Comparison of ENCODE assay signal across 10 cellular contexts in the genomic region with DNA sequence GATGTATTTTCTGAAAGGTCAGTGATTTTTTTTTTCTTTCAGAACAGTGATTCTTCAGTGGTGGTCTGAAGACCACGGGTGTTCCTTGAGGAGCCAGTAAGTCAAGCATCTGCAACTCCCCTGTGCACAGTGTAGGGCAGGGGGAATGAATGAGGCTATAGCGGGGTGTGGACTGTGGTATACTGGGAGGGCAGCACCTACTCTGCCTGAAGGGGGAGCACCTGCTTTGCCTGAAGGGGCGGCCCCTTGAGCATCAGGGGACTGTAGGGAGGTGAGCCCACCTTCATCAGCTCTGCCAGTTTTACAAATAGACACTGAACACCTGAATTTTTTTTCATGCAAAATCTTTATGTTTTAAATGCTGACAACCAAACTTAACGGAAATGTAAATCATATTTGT.
DNase-seq lines count a peak whose midpoint lies in the region; ATAC-seq, FAIRE-seq and TF ChIP-seq lines count a peak whose summit lies in the region.
"Had no signal": no experiment of that assay in that cellular context is flagged by ENCODE, and none has a peak within 500 bp of the region (broad histone marks: within the 10 kb centered on the region; RNA-seq: fewer than 3 reads in every experiment).

No MANE protein-coding gene starts in this region.

- H3K27ac ChIP-seq in HepG2 (ENCODE audit: extremely low read length, insufficient read depth, low read length) (no peak overlapping the region), right lobe of liver (no peak overlapping the region), endodermal cell (ENCODE audit: low read depth, low read length) (no peak overlapping the region), gastroesophageal sphincter (no peak overlapping the region)

- POLR2A ChIA-PET in HepG2 (lab: Yijun Ruan, JAX) = no interaction called here

- no peaks in the 10 kb centered on the region for H3K9me3 Mint-ChIP-seq in endodermal cell

- H3K4me1 ChIP-seq in HepG2 (ENCODE audit: insufficient read depth, low read length) = no peaks in the 10 kb centered on the region
- peaks cover 0 to 4% (median 0%) of the 10 kb centered on the region in 4 donors for H3K4me1 ChIP-seq in right lobe of liver
- H3K4me1 ChIP-seq in endodermal cell (ENCODE audit: control insufficient read depth, insufficient read depth, low read length) = no peaks in the 10 kb centered on the region
- peaks cover 3 to 16% (median 12%) of the 10 kb centered on the region in 3 donors for H3K4me1 ChIP-seq in gastroesophageal sphincter

- TF ChIP-seq EP300 in HepG2 (IDR thresholded peaks at IDR 0.05; ENCODE audit: low read depth in 2 of 2, low read length in 2 of 2) (no peak), HepG2 (CRISPR knock-in tag; IDR thresholded peaks at IDR 0.05; ENCODE audit: borderline replicate concordance) (no peak), gastroesophageal sphincter (IDR thresholded peaks at IDR 0.05) (no peak)

- ATAC-seq in HepG2 (peak; percentile 84), right lobe of liver (no peak), gastroesophageal sphincter (no peak), HG03108 (IDR thresholded peaks at IDR 0.05; ENCODE audit: unreplicated experiment) (no peak)

- BruUV-seq in HepG2 (replicated peaks; lab: Mats Ljungman, UMichigan) = no TSS peak

- H3K9ac ChIP-seq in HepG2 (ENCODE audit: insufficient read depth, low read depth, low read length) = no peak overlapping the region
- no peak overlapping the region for H3K9ac ChIP-seq in endodermal cell (ENCODE audit: extremely low read depth, low read length, poor library complexity, severe bottlenecking)

- WGBS in HepG2 (ENCODE audit: low lambda C conversion rate) = 26% methylated on average over 4 of the region's 4 CpGs
- whole genome bisulfite sequencing in right lobe of liver (ENCODE audit: insufficient coverage, low coverage, low lambda C conversion rate, missing lambda C conversion rate) = 62% methylated on average over 4 of the region's 4 CpGs
- 89 to 93% methylated on average over 3 to 4 of the region's 4 CpGs for WGBS in endodermal cell (ENCODE audit: insufficient coverage in 1 of 2, insufficient read length in 1 of 2), 2 experiments
- WGBS in gastroesophageal sphincter (ENCODE audit: low coverage in 1 of 2), 2 donors = 59 to 78% methylated on average over 1 to 3 of the region's 4 CpGs

- H3K36me3 Mint-ChIP-seq in endodermal cell (ENCODE audit: low read depth) = no peaks in the 10 kb centered on the region

- intact Hi-C loops in HepG2 (cut with micrococcal nuclease; ENCODE audit: unreplicated experiment) = no loop called here
- intact Hi-C loops in right lobe of liver (cut with DNase I) = no loop called here

- no peak overlapping the region for H2AFZ ChIP-seq in HepG2 (ENCODE audit: low read length)

- H3K27me3 ChIP-seq in HepG2 (ENCODE audit: control insufficient read depth in 1 of 2, insufficient read depth in 2 of 2, low read length in 2 of 2) (peaks cover 0 to 3% of the 10 kb centered on the region in 2 experiments; a peak in 2 of 5 replicates), right lobe of liver (no peaks in the 10 kb centered on the region), endodermal cell (ENCODE audit: control insufficient read depth, insufficient read depth, low read length, poor library complexity, severe bottlenecking) (no peaks in the 10 kb centered on the region), gastroesophageal sphincter (no peaks in the 10 kb centered on the region)

- H3K4me2 ChIP-seq in HepG2 (ENCODE audit: low read depth, low read length) = no peak overlapping the region

- FAIRE-seq in HepG2 (lab: Jason Lieb, UNC) = no peak

- TF ChIP-seq POLR2A in HepG2 (IDR thresholded peaks at IDR 0.05; ENCODE audit: insufficient read depth in 1 of 2, low read depth in 2 of 2, low read length in 2 of 2) (no peak), right lobe of liver (IDR thresholded peaks at IDR 0.05) (no peak), NB4 (IDR thresholded peaks at IDR 0.05; ENCODE audit: extremely low read depth, insufficient read length) (no peak), gastroesophageal sphincter (IDR thresholded peaks at IDR 0.05) (no peak)

- in situ Hi-C loops in HepG2 (cut with HindIII; ENCODE audit: extremely low pct_ligation_motif_present, low pct_unique_long_range_greater_than_20kb) = no loop called here

- H3K9me3 ChIP-seq in HepG2 (ENCODE audit: low read length) (no peaks in the 10 kb centered on the region), right lobe of liver (no peaks in the 10 kb centered on the region), endodermal cell (ENCODE audit: control insufficient read depth, low read length) (no peaks in the 10 kb centered on the region), gastroesophageal sphincter (no peaks in the 10 kb centered on the region)

- no peak overlapping the region for H3K27ac Mint-ChIP-seq in endodermal cell

- H3K27me3 Mint-ChIP-seq in endodermal cell (ENCODE audit: insufficient read depth) = no peaks in the 10 kb centered on the region

- no peaks in the 10 kb centered on the region for H3K79me2 ChIP-seq in HepG2 (ENCODE audit: insufficient read depth, low read length)

- H3K4me3 ChIP-seq in HepG2 (replicated peaks in 1 of 3; ENCODE audit: insufficient read depth in 1 of 3, low read depth in 2 of 3, low read length in 3 of 3) (no peak overlapping the region), right lobe of liver (no peak overlapping the region), NB4 (ENCODE audit: low read depth, low read length) (no peak overlapping the region), endodermal cell (ENCODE audit: low read length) (no peak overlapping the region), gastroesophageal sphincter (no peak overlapping the region)

- H3K4me1 Mint-ChIP-seq in endodermal cell = peaks cover 27% of the 10 kb centered on the region

- no peaks in the 10 kb centered on the region for H4K20me1 ChIP-seq in HepG2 (ENCODE audit: insufficient read depth, low read length)

- TF ChIP-seq CTCF in HepG2 (CRISPR knock-in tag; IDR thresholded peaks at IDR 0.05) (peak; percentile 54), right lobe of liver (IDR thresholded peaks at IDR 0.05) (no peak), NB4 (IDR thresholded peaks at IDR 0.05; ENCODE audit: low read depth, low read length) (peak; percentile 38), endodermal cell (conservative IDR thresholded peaks at IDR 0.05) (peak; percentile 69), gastroesophageal sphincter (IDR thresholded peaks at IDR 0.05) (no peak)

- H3K4me3 Mint-ChIP-seq in endodermal cell = no peak overlapping the region

- H3K36me3 ChIP-seq in HepG2 (replicated peaks in 1 of 2; ENCODE audit: control insufficient read depth in 1 of 2, insufficient read depth in 2 of 2, low read length in 2 of 2) (no peaks in the 10 kb centered on the region), right lobe of liver (no peaks in the 10 kb centered on the region), endodermal cell (ENCODE audit: control insufficient read depth, insufficient read depth, low read length) (no peaks in the 10 kb centered on the region), gastroesophageal sphincter (no peaks in the 10 kb centered on the region)

- TF ChIP-seq RAD21 in HepG2 (CRISPR knock-in tag; IDR thresholded peaks at IDR 0.05) = no peak

- CTCF ChIA-PET in HepG2 (lab: Yijun Ruan, JAX; ENCODE audit: low intra/inter-chr PET ratio, low total read pairs) = no interaction called here

- DNase-seq in HepG2 (ENCODE audit: low spot score) (no peak), right lobe of liver (no peak), NB4 (ENCODE audit: low read depth) (no peak), endodermal cell (peak; percentile 55), UCSD-AML1 (lab: John Stamatoyannopoulos, UW; ENCODE audit: unreplicated experiment) (no peak), HT-29 (ENCODE audit: low spot score) (no peak)
- DNase-seq: nucleus accumbens, T-helper 1 cell had no signal

TF ChIP-seq in HepG2, 621 proteins besides CTCF, POLR2A, EP300 and RAD21:
- TF ChIP-seq STAG1 (CRISPR knock-in tag; IDR thresholded peaks at IDR 0.05) = peak; percentile 26; the same call in 1 of the 2 replicates
- TF ChIP-seq SAFB2 (CRISPR knock-in tag; IDR thresholded peaks at IDR 0.05; ENCODE audit: borderline replicate concordance, low read depth) = no peak

Comparison
In these comparisons a context has a peak if more than half of its experiments do, and no peak if none do; other contexts are left out.
1. CTCF ChIP-seq: peak in HepG2 (single experiment), NB4 (single experiment) and endodermal cell (single experiment); none in right lobe of liver (0 of 4) and gastroesophageal sphincter (0 of 4).